Comparison of ENCODE assay signal across 8 cellular contexts in the genomic region with DNA sequence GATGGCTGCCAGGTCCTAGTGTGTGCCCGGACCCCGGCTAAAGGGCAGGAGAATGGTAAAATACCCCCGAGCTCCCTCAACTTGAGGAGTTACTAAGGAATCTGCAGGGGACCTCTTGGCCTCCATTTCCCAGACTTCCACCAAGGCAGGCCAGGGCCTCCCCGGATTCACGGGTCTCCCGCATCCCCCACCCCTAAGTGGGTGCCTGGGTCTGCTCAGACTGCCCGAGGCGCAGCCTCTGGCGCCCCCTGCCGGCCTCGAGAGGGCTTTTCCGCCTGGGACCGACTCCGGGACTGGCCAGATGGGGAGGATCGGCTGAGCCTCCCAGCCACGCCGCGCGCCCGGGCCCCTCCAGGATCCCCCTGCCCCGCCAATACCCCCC. TPM values are rescaled to one million over a fixed set of nuclear protein-coding genes. Genes with fewer than 3 reads are reported as not detected.
DNase-seq lines count a peak whose midpoint lies in the region; ATAC-seq and TF ChIP-seq lines count a peak whose summit lies in the region.

No MANE protein-coding gene starts in this region.

- peak; percentile 63 for ATAC-seq in GM18909 (IDR thresholded peaks at IDR 0.05; ENCODE audit: poor library complexity, unreplicated experiment)

- H2AFZ ChIP-seq in neuronal stem cell (ENCODE audit: low read length) = peak overlapping the region; percentile 98

- peak overlapping the region; percentile 54 for H2BK15ac ChIP-seq in neuronal stem cell (ENCODE audit: low read length)

- peak overlapping the region; percentile 92 for H3K4me2 ChIP-seq in neuronal stem cell (ENCODE audit: insufficient read depth, low read length, poor library complexity, severe bottlenecking)

- peak overlapping the region; percentile 61 to 69 (median 65) for H3K4me3 ChIP-seq in Peyer's patch
- H3K4me3 ChIP-seq in foreskin fibroblast (ENCODE audit: low read depth in 1 of 2, low read length in 2 of 2) = peak overlapping the region; percentile 77 to 96
- H3K4me3 ChIP-seq in neuronal stem cell (ENCODE audit: low read length in 2 of 2) = peak overlapping the region; percentile 68 to 86

- peak; percentile 96 for DNase-seq in AG08396 (ENCODE audit: low spot score)
- DNase-seq in HUDEP-2 (lab: John Stamatoyannopoulos, UW; ENCODE audit: unreplicated experiment in 76 of 76) = peak in 66 of 76 experiments; percentile 6 to 81 (median 56)
- peak; percentile 46 to 87 (median 81) for DNase-seq in Peyer's patch
- peak; percentile 72 for DNase-seq in activated T-helper 9 cell treated with anti-CD3 and anti-CD28 coated beads, Interleukin-2, amount 50 U/mL, for 16 hours (ENCODE audit: low read depth)
- peak; percentile 62 to 92 for DNase-seq in foreskin fibroblast
- peak; percentile 73 for DNase-seq in neuronal stem cell (ENCODE audit: low spot score)
- DNase-seq in substantia nigra (lab: John Stamatoyannopoulos, UW) = peak in 33 of 49 donors; percentile 5 to 82 (median 49)

- peak overlapping the region; percentile 47 for H2BK5ac ChIP-seq in neuronal stem cell (ENCODE audit: low read length)

- H2BK120ac ChIP-seq in neuronal stem cell (ENCODE audit: low read depth, low read length) = no peak overlapping the region

- WGBS in neuronal stem cell (ENCODE audit: extremely low coverage in 2 of 2, insufficient read length in 2 of 2, insufficient replicate concordance in 1 of 2), 2 donors = no CpG with 5 or more reads among the region's 21 CpGs

- peak overlapping the region; percentile 83 for H3K9ac ChIP-seq in neuronal stem cell (ENCODE audit: low read depth, low read length, poor library complexity)

- no peak for TF ChIP-seq POLR2A in Peyer's patch (IDR thresholded peaks at IDR 0.05)

- no peak overlapping the region for H4K8ac ChIP-seq in neuronal stem cell (ENCODE audit: low read depth, low read length)

- H4K91ac ChIP-seq in neuronal stem cell (ENCODE audit: low read depth, low read length, poor library complexity) = no peak overlapping the region

- H3K27ac ChIP-seq in Peyer's patch = peak overlapping the region in 3 of 4 donors; percentile 68 to 75 (median 73)
- H3K27ac ChIP-seq in neuronal stem cell (replicated peaks; ENCODE audit: low read length) = no peak overlapping the region
- H3K27ac ChIP-seq in substantia nigra (ENCODE audit: low read depth, low read length, poor library complexity, severe bottlenecking) = no peak overlapping the region

- peak overlapping the region; percentile 94 for H2AK5ac ChIP-seq in neuronal stem cell (ENCODE audit: low read depth, low read length)

- H3K27me3 ChIP-seq in Peyer's patch = peaks cover 0 to 15% of the 10 kb centered on the region in 2 donors
- H3K27me3 ChIP-seq in neuronal stem cell (ENCODE audit: control insufficient read depth in 3 of 3, insufficient read depth in 3 of 3, low read depth in 1 of 3, low read length in 3 of 3) = no peaks in the 10 kb centered on the region

- peak overlapping the region; percentile 83 for H3K23ac ChIP-seq in neuronal stem cell (ENCODE audit: low read depth, low read length, poor library complexity)

- H3K4ac ChIP-seq in neuronal stem cell (ENCODE audit: low read length) = peak overlapping the region; percentile 71

- peaks cover 2% of the 10 kb centered on the region for H3K79me1 ChIP-seq in neuronal stem cell (ENCODE audit: low read depth, low read length)

- H3K4me1 ChIP-seq in Peyer's patch = peaks cover 0 to 47% (median 13%) of the 10 kb centered on the region in 4 donors
- peaks cover 12 to 18% of the 10 kb centered on the region in 2 donors for H3K4me1 ChIP-seq in neuronal stem cell (ENCODE audit: control insufficient read depth in 2 of 2, insufficient read depth in 1 of 2, low read depth in 1 of 2, low read length in 2 of 2)

- peak overlapping the region; percentile 93 for H3K18ac ChIP-seq in neuronal stem cell (ENCODE audit: low read length)

- peak; percentile 58 to 96 (median 87) for TF ChIP-seq CTCF in Peyer's patch (IDR thresholded peaks at IDR 0.05)
- TF ChIP-seq CTCF in foreskin fibroblast (IDR thresholded peaks at IDR 0.05; ENCODE audit: low read depth, low read length) = peak; percentile 91

- no peaks in the 10 kb centered on the region for H3K9me3 ChIP-seq in Peyer's patch
- H3K9me3 ChIP-seq in neuronal stem cell (replicated peaks in 1 of 2; ENCODE audit: control insufficient read depth in 2 of 2, insufficient read depth in 1 of 2, low read depth in 1 of 2, low read length in 2 of 2) = no peaks in the 10 kb centered on the region

- H3K36me3 ChIP-seq in Peyer's patch (no peaks in the 10 kb centered on the region), neuronal stem cell (replicated peaks in 1 of 2; ENCODE audit: control insufficient read depth in 2 of 2, insufficient read depth in 2 of 2, low read length in 2 of 2) (no peaks in the 10 kb centered on the region)

- peak overlapping the region; percentile 84 for H3K14ac ChIP-seq in neuronal stem cell (ENCODE audit: low read length)

- no peak overlapping the region for H2BK12ac ChIP-seq in neuronal stem cell (ENCODE audit: low read length)

RNA-seq across cellular contexts. Expression of a gene that starts 1.7 kb away (rescaled TPM):
- 10 to 100 TPM; 17.7 to 56.9 (median 45.4) TPM for total RNA-seq in Peyer's patch
- 18.8 TPM for polyA plus RNA-seq in neuronal stem cell (2013, experiment 1 of 2)
- 18.8 TPM for polyA plus RNA-seq in neuronal stem cell (2013, experiment 2 of 2)

RNA-seq across cellular contexts. Expression of a gene that starts 23.8 kb away (rescaled TPM):
- 10 to 100 TPM; 31.0 to 88.4 (median 61.5) TPM for total RNA-seq in Peyer's patch
- polyA plus RNA-seq in neuronal stem cell (2013, experiment 1 of 2) = 14.5 TPM
- polyA plus RNA-seq in neuronal stem cell (2013, experiment 2 of 2) = 14.1 TPM

Comparison
In these comparisons a context has a peak if more than half of its experiments do, and no peak if none do; other contexts are left out.
1. H3K27ac ChIP-seq: peak in Peyer's patch (3 of 4); none in neuronal stem cell (single experiment) and substantia nigra (single experiment).
2. Peak in every context shown above with its lines, with median percentiles within 50 percentile points of each other: DNase-seq and H3K4me3 ChIP-seq.